In genomic region chr3:32969656-32970055, GRCh38 we compare ENCODE assay signal across 18 cellular contexts. TPM values are rescaled to one million over a fixed set of nuclear protein-coding genes. Genes with fewer than 3 reads are reported as not detected.
DNase-seq lines count a peak whose midpoint lies in the region; ATAC-seq lines count a peak whose summit lies in the region.
"Had no signal": no experiment of that assay in that cellular context is flagged by ENCODE, and none has a peak within 500 bp of the region (broad histone marks: within the 10 kb centered on the region; RNA-seq: fewer than 3 reads in every experiment).

No MANE protein-coding gene starts in this region.

- no peak for ATAC-seq in HG02884 (IDR thresholded peaks at IDR 0.05; ENCODE audit: unreplicated experiment)
- no peak for ATAC-seq in GM18498 (IDR thresholded peaks at IDR 0.05; ENCODE audit: unreplicated experiment)
- ATAC-seq: T-cell had no signal

- H3K9me3 Mint-ChIP-seq in activated T-helper 1 cell treated with anti-CD3 and anti-CD28 coated beads, Interleukin-12 subunit alpha, Interleukin-12 subunit beta, Interleukin-2, Interleukin-4 antibody, amounts not matched to agents 30 ng/mL and 10 ng/mL and 1 ng/mL, durations not matched to agents 14 hours and 24 hours and 36 hours, result peaks cover 23% of the 10 kb centered on the region

- no peaks in the 10 kb centered on the region for H3K27me3 Mint-ChIP-seq in activated T-helper 1 cell treated with anti-CD3 and anti-CD28 coated beads, Interleukin-12 subunit alpha, Interleukin-12 subunit beta, Interleukin-2, Interleukin-4 antibody, amounts not matched to agents 30 ng/mL and 10 ng/mL and 1 ng/mL, durations not matched to agents 14 hours and 24 hours and 36 hours (ENCODE audit: insufficient read depth)
- H3K27me3 Mint-ChIP-seq: T-cell had no signal

- no peak overlapping the region for H3K4me3 Mint-ChIP-seq in activated T-helper 1 cell treated with anti-CD3 and anti-CD28 coated beads, Interleukin-12 subunit alpha, Interleukin-12 subunit beta, Interleukin-2, Interleukin-4 antibody, amounts not matched to agents 30 ng/mL and 10 ng/mL and 1 ng/mL, durations not matched to agents 14 hours and 24 hours and 36 hours
- H3K4me3 Mint-ChIP-seq: activated naive CD8-positive, alpha-beta T cell treated with anti-CD3 and anti-CD28 coated beads, Interleukin-2, amount 10 ng/mL, durations not matched to agents 7 days and 5 days; T-cell had no signal

- intact Hi-C loops in activated T-helper 1 cell treated with anti-CD3 and anti-CD28 coated beads, Interleukin-12 subunit alpha, Interleukin-12 subunit beta, Interleukin-2, Interleukin-4 antibody, amounts not matched to agents 30 ng/mL and 10 ng/mL and 1 ng/mL, durations not matched to agents 14 hours and 24 hours and 36 hours (cut with micrococcal nuclease), result no loop called here

- peaks cover 30% of the 10 kb centered on the region for H3K4me1 Mint-ChIP-seq in activated T-helper 1 cell treated with anti-CD3 and anti-CD28 coated beads, Interleukin-12 subunit alpha, Interleukin-12 subunit beta, Interleukin-2, Interleukin-4 antibody, amounts not matched to agents 30 ng/mL and 10 ng/mL and 1 ng/mL, durations not matched to agents 14 hours and 24 hours and 36 hours (ENCODE audit: low read depth)

- peaks cover 24% of the 10 kb centered on the region for H3K36me3 Mint-ChIP-seq in activated T-helper 1 cell treated with anti-CD3 and anti-CD28 coated beads, Interleukin-12 subunit alpha, Interleukin-12 subunit beta, Interleukin-2, Interleukin-4 antibody, amounts not matched to agents 30 ng/mL and 10 ng/mL and 1 ng/mL, durations not matched to agents 14 hours and 24 hours and 36 hours (ENCODE audit: low read depth)

- no peak overlapping the region for H3K27ac Mint-ChIP-seq in activated T-helper 1 cell treated with anti-CD3 and anti-CD28 coated beads, Interleukin-12 subunit alpha, Interleukin-12 subunit beta, Interleukin-2, Interleukin-4 antibody, amounts not matched to agents 30 ng/mL and 10 ng/mL and 1 ng/mL, durations not matched to agents 14 hours and 24 hours and 36 hours
- H3K27ac Mint-ChIP-seq: activated naive CD8-positive, alpha-beta T cell treated with anti-CD3 and anti-CD28 coated beads, Interleukin-2, amount 10 ng/mL, durations not matched to agents 7 days and 5 days; T-cell had no signal

- DNase-seq in AG08396 (ENCODE audit: low spot score) (peak; percentile 26), ELR (ENCODE audit: low read depth) (peak; percentile 61), NCI-H774 (lab: John Stamatoyannopoulos, UW) (peak; percentile 67), fibroblast of peridontal ligament (ENCODE audit: extremely low read depth) (peak; percentile 8), Kasumi-1 (lab: John Stamatoyannopoulos, UW) (no peak)
- DNase-seq in activated T-helper 1 cell treated with anti-CD3 and anti-CD28 coated beads, Interleukin-12 subunit alpha, Interleukin-12 subunit beta, Interleukin-2, Interleukin-4 antibody, amounts not matched to agents 30 ng/mL and 10 ng/mL and 1 ng/mL, durations not matched to agents 14 hours and 24 hours and 36 hours (ENCODE audit: low spot score), result no peak
- DNase-seq: activated naive CD8-positive, alpha-beta T cell treated with anti-CD3 and anti-CD28 coated beads, Interleukin-2, amount 10 ng/mL, durations not matched to agents 7 days and 5 days; activated T-cell treated with anti-CD3 and anti-CD28 coated beads for 4 hours; BE2C; glutamatergic neuron; KG1; kidney glomerular epithelial cell; NCI-H2171; Peyer's patch; T-cell had no signal

RNA-seq across cellular contexts. Expression of gene CCR4, which starts 18.2 kb away (rescaled TPM):
- total RNA-seq in activated T-helper 1 cell treated with anti-CD3 and anti-CD28 coated beads, Interleukin-12 subunit alpha, Interleukin-12 subunit beta, Interleukin-2, Interleukin-4 antibody, amounts not matched to agents 30 ng/mL and 10 ng/mL and 1 ng/mL, durations not matched to agents 14 hours and 24 hours and 36 hours, result 110 and 115 TPM in 2 replicates
- total RNA-seq: chondrocyte, Peyer's patch had no signal

Comparison
In these comparisons a context has a peak if more than half of its experiments do, and no peak if none do; other contexts are left out.
1. DNase-seq: peak in AG08396 (single experiment), ELR (single experiment), NCI-H774 (single experiment) and fibroblast of peridontal ligament (single experiment); none in activated T-helper 1 cell treated with anti-CD3 and anti-CD28 coated beads, Interleukin-12 subunit alpha, Interleukin-12 subunit beta, Interleukin-2, Interleukin-4 antibody, amounts not matched to agents 30 ng/mL and 10 ng/mL and 1 ng/mL, durations not matched to agents 14 hours and 24 hours and 36 hours (single experiment) and Kasumi-1 (0 of 2).